ENCODE assay signal across 28 cellular contexts in the genomic region with DNA sequence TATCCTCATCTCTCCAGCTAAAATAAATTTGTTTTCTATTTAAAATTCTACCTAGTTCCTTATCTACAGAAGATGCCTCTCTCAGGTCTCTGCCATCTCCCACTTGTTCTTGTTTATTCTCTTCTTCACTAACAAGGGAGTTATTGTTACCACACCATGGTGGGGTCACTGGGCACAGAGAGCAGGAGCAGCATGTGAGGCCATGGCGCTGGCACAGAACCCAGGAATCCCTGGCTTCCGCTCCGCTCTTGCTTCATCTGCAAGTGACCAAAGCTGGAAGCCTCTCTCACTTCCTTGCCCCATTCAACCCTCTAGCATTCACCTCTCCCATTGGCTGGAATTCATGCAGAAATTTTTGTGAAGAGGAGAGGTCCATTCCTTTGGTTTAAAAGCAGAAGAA.
A peak's percentile ranks its signal among the peaks of the same experiment; 100 is the strongest.
DNase-seq lines count a peak whose midpoint lies in the region; ATAC-seq and TF ChIP-seq lines count a peak whose summit lies in the region.
"Had no signal": no experiment of that assay in that cellular context is flagged by ENCODE, and none has a peak within 500 bp of the region (broad histone marks: within the 10 kb centered on the region; RNA-seq: fewer than 3 reads in every experiment).

No MANE protein-coding gene starts in this region.

- intact Hi-C loops in Right ventricle myocardium inferior (cut with DNase I) (no loop called here), cardiac septum (cut with DNase I) (loop anchor here (5.0 kb wide), 1 partner anchor 113 kb away; no protein-coding TSS in a partner anchor), aorta (cut with DNase I) (no loop called here)

- ATAC-seq in Right ventricle myocardium inferior: peak; percentile 77
- no peak for ATAC-seq in GM21576 (IDR thresholded peaks at IDR 0.05; ENCODE audit: unreplicated experiment)
- no peak for ATAC-seq in aorta (ENCODE audit: low FRiP score)
- ATAC-seq: stimulated activated naive CD8-positive, alpha-beta T cell treated with anti-CD3 and anti-CD28 coated beads, Interleukin-15, Interleukin-2, amounts not matched to agents 100 U/mL and 50 U/mL, for 24 hours; WTC11 had no signal

- H3K4me1 ChIP-seq in right atrium auricular region (no peaks in the 10 kb centered on the region), aorta (ENCODE audit: control insufficient read depth in 1 of 2, insufficient read depth in 2 of 2, low read length in 2 of 2) (no peaks in the 10 kb centered on the region)
- H3K4me1 ChIP-seq: tibial artery had no signal

- 84 to 85% methylated on average over 3 of the region's 3 CpGs for WGBS in aorta, 2 donors

- H3K4me3 ChIP-seq in right atrium auricular region: no peak overlapping the region
- H3K4me3 ChIP-seq in aorta (ENCODE audit: low read length in 2 of 2): no peak overlapping the region
- H3K4me3 ChIP-seq: ovary, PC-9, sigmoid colon, tibial artery had no signal

- no peaks in the 10 kb centered on the region for H3K36me3 ChIP-seq in right atrium auricular region
- H3K36me3 ChIP-seq in aorta (ENCODE audit: control insufficient read depth in 1 of 2, insufficient read depth in 2 of 2, low read length in 1 of 2): no peaks in the 10 kb centered on the region
- H3K36me3 ChIP-seq: ovary, sigmoid colon, tibial artery had no signal

- H3K27me3 ChIP-seq in right atrium auricular region (no peaks in the 10 kb centered on the region), aorta (ENCODE audit: control insufficient read depth in 1 of 2, insufficient read depth in 2 of 2, low read length in 1 of 2) (no peaks in the 10 kb centered on the region)
- H3K27me3 ChIP-seq: ovary, sigmoid colon had no signal

- TF ChIP-seq CTCF in right atrium auricular region (IDR thresholded peaks at IDR 0.05): no peak

- DNase-seq in Right ventricle myocardium inferior (ENCODE audit: missing footprints): no peak
- DNase-seq in cardiac septum (ENCODE audit: low spot score): no peak
- DNase-seq in right atrium auricular region (ENCODE audit: low spot score): no peak
- DNase-seq in pons (ENCODE audit: low spot score): peak; percentile 92
- no peak for DNase-seq in NCI-H2171 treated with DMSO at 0.1 percent for 48 hours (lab: John Stamatoyannopoulos, UW)
- no peak for DNase-seq in aorta
- DNase-seq in NCI-H187 treated with DMSO at 0.1 percent for 48 hours (lab: John Stamatoyannopoulos, UW): no peak
- DNase-seq: activated naive CD4-positive, alpha-beta T cell treated with anti-CD3 and anti-CD28 coated beads, Interleukin-2, amount 10 ng/mL, durations not matched to agents 7 days and 5 days; DMS53; effector CD4-positive, alpha-beta T cell; foreskin fibroblast; GDM1; GOT3; kidney glomerular epithelial cell; mesenchymal stem cell; naive B cell; NCI-H1417; NCI-H524; ovary; PC-9; SHP77 treated with DMSO at 0.1 percent for 48 hours; sigmoid colon; stimulated activated CD4-positive, alpha-beta T cell treated with anti-CD3 and anti-CD28 coated beads, Interleukin-15, amount 100 ng/mL, for 24 hours; stimulated activated naive CD8-positive, alpha-beta T cell treated with anti-CD3 and anti-CD28 coated beads, Interleukin-15, Interleukin-2, amounts not matched to agents 100 U/mL and 50 U/mL, for 24 hours; SW 1271; tibial artery had no signal

- H3K9me3 ChIP-seq in right atrium auricular region (no peaks in the 10 kb centered on the region), aorta (ENCODE audit: control insufficient read depth, low read length) (no peaks in the 10 kb centered on the region)
- H3K9me3 ChIP-seq: ovary, sigmoid colon, tibial artery had no signal

- peak overlapping the region; percentile 56 to 72 for H3K27ac ChIP-seq in right atrium auricular region
- no peak overlapping the region for H3K27ac ChIP-seq in aorta (ENCODE audit: low read depth in 1 of 2, low read length in 2 of 2)
- H3K27ac ChIP-seq: ovary, PC-9, tibial artery had no signal

Comparison
In these comparisons a context has a peak if more than half of its experiments do, and no peak if none do; other contexts are left out.
1. H3K27ac ChIP-seq: peak in right atrium auricular region (2 of 2); none in aorta (0 of 2).